Comparison of ENCODE assay signal across 24 cellular contexts in the genomic region with DNA sequence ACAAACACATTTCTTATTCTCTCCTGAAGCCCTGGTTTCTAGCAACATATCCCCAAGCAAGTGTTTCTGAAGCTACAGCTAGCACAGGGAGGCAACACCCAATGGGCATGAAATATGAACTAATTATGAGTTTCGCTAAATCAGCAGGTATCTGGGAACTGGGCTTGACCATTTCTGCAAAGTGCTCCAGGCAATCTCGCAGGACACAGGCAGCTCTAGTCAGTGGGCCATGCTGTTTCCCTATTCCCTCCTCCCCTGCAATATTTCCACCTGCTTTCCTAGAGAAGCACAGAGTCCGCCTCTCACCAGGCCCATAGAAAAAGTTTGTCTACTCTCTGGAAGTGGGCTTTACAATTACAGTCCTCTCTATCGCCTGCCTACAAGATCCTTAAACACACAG.
"Had no signal": no experiment of that assay in that cellular context is flagged by ENCODE, and none has a peak within 500 bp of the region (broad histone marks: within the 10 kb centered on the region; RNA-seq: fewer than 3 reads in every experiment).

No MANE protein-coding gene starts in this region.

- H3K27me3 Mint-ChIP-seq: stimulated activated naive CD8-positive, alpha-beta T cell treated with anti-CD3 and anti-CD28 coated beads, Interleukin-15, Interleukin-2, amounts not matched to agents 100 ng/mL and 50 ng/mL, for 24 hours had no signal

- H3K9me3 Mint-ChIP-seq: activated T-helper 17 cell treated with anti-CD3 and anti-CD28 coated beads, Interleukin-2, amount 50 U/mL, for 72 hours; stimulated activated naive CD8-positive, alpha-beta T cell treated with anti-CD3 and anti-CD28 coated beads, Interleukin-15, Interleukin-2, amounts not matched to agents 100 ng/mL and 50 ng/mL, for 24 hours had no signal

- H3K27me3 ChIP-seq: adrenal gland, ascending aorta, heart right ventricle, ovary, right atrium auricular region, tibial artery had no signal

- H3K27ac Mint-ChIP-seq: activated naive CD8-positive, alpha-beta T cell; activated T-cell treated with anti-CD3 and anti-CD28 coated beads, Interleukin-2, amount 50 U/mL, for 24 hours; activated T-helper 17 cell treated with anti-CD3 and anti-CD28 coated beads, Interleukin-2, amount 50 U/mL, for 72 hours; immature natural killer cell; naive thymus-derived CD8-positive, alpha-beta T cell; stimulated activated naive CD8-positive, alpha-beta T cell treated with anti-CD3 and anti-CD28 coated beads, Interleukin-15, Interleukin-2, amounts not matched to agents 100 ng/mL and 50 ng/mL, for 24 hours had no signal

- H3K4me3 ChIP-seq: adrenal gland, ascending aorta, heart right ventricle, lung, ovary, prostate gland, right atrium auricular region, tibial artery had no signal

- DNase-seq: activated CD4-positive, alpha-beta T cell treated with anti-CD3 and anti-CD28 coated beads, Interleukin-2, amount 50 U/mL, for 4 hours; activated CD8-positive, alpha-beta memory T cell treated with anti-CD3 and anti-CD28 coated beads for 24 hours; activated CD8-positive, alpha-beta memory T cell treated with anti-CD3 and anti-CD28 coated beads, Interleukin-2, amount 50 U/mL, for 4 hours; activated naive CD4-positive, alpha-beta T cell; activated T-cell treated with anti-CD3 and anti-CD28 coated beads, Interleukin-2, amount 50 U/mL, for 24 hours; central memory CD4-positive, alpha-beta T cell; heart right ventricle; immature natural killer cell; naive thymus-derived CD8-positive, alpha-beta T cell; ovary; stimulated activated CD4-positive, alpha-beta T cell treated with anti-CD3 and anti-CD28 coated beads, Interleukin-4, amount 100 ng/mL, for 24 hours; T-helper 1 cell; T-helper 9 cell; tibial artery had no signal

- H3K4me3 Mint-ChIP-seq: activated naive CD8-positive, alpha-beta T cell; activated T-cell treated with anti-CD3 and anti-CD28 coated beads, Interleukin-2, amount 50 U/mL, for 24 hours; activated T-helper 17 cell treated with anti-CD3 and anti-CD28 coated beads, Interleukin-2, amount 50 U/mL, for 72 hours; immature natural killer cell; naive thymus-derived CD8-positive, alpha-beta T cell; stimulated activated naive CD8-positive, alpha-beta T cell treated with anti-CD3 and anti-CD28 coated beads, Interleukin-15, Interleukin-2, amounts not matched to agents 100 ng/mL and 50 ng/mL, for 24 hours had no signal

- H3K9me3 ChIP-seq: adrenal gland, ascending aorta, heart right ventricle, neutrophil, ovary, prostate gland, right atrium auricular region, tibial artery had no signal

- H3K36me3 Mint-ChIP-seq: activated naive CD8-positive, alpha-beta T cell; immature natural killer cell; naive thymus-derived CD8-positive, alpha-beta T cell had no signal

- H3K36me3 ChIP-seq: adrenal gland, ascending aorta, heart right ventricle, neutrophil, ovary, prostate gland, right atrium auricular region, tibial artery had no signal

- H3K4me1 ChIP-seq: adrenal gland, ascending aorta, prostate gland, tibial artery had no signal

- H3K27ac ChIP-seq: adrenal gland, ascending aorta, epithelial cell of prostate, neutrophil, ovary, prostate gland, right atrium auricular region, tibial artery had no signal

- H3K4me1 Mint-ChIP-seq: activated T-helper 17 cell treated with anti-CD3 and anti-CD28 coated beads, Interleukin-2, amount 50 U/mL, for 72 hours had no signal
